In the genomic region with DNA sequence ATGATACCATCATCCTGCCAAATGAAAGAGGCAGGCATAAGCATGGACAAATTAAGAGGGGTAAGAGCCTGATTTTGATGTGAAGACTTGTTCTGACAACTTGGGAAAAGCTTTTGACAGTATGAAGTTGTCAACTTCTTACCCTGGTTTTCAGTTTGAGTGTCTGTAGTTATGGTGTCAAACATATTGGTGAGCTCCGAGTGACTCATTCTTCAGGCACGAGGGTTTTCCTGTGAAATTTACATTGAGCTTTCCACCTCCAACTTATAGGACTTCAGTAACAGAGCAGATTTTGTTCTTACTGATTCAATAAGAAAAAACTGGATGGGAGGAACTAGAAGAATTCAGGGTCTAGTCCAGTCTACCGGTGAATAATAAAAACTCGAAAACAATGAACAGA, we compare ENCODE assay signal across 13 cellular contexts. TPM values are rescaled to one million over a fixed set of nuclear protein-coding genes. Genes with fewer than 3 reads are reported as not detected.
DNase-seq lines count a peak whose midpoint lies in the region; ATAC-seq, FAIRE-seq and TF ChIP-seq lines count a peak whose summit lies in the region.
"Not testable (repeated sequence)": the region's sequence is repeated elsewhere in the genome, so short reads cannot be mapped to it uniquely, and the experiment has no call there.
"Had no signal": no experiment of that assay in that cellular context is flagged by ENCODE, and none has a peak within 500 bp of the region (broad histone marks: within the 10 kb centered on the region; RNA-seq: fewer than 3 reads in every experiment).

No MANE protein-coding gene starts in this region.

- not testable (repeated sequence) for H3K27ac Mint-ChIP-seq in astrocyte (ENCODE audit: unreplicated experiment)

- H3K9ac ChIP-seq in astrocyte (ENCODE audit: low read length): not testable (repeated sequence)

- not testable (repeated sequence) for H4K20me1 ChIP-seq in astrocyte (ENCODE audit: insufficient read depth, low read length)

- not testable (repeated sequence) for H2AFZ ChIP-seq in astrocyte (ENCODE audit: low read depth, low read length)

- H3K4me3 ChIP-seq in MG63; RWPE2 (ENCODE audit: severe bottlenecking); astrocyte (ENCODE audit: insufficient read depth, low read depth, low read length); fibroblast of villous mesenchyme (ENCODE audit: low read depth, low read length); skeletal muscle cell (ENCODE audit: low read depth, low read length): not testable (repeated sequence)

- H3K9me3 Mint-ChIP-seq in astrocyte (ENCODE audit: unreplicated experiment): peaks cover 15% of the 10 kb centered on the region

- ATAC-seq in RWPE2 (ENCODE audit: low read depth): not testable (repeated sequence)

- DNase-seq in Daoy (ENCODE audit: low read depth): peak; percentile 76
- peak; percentile 58 for DNase-seq in HCEC 1CT
- peak; percentile 63 for DNase-seq in MG63
- DNase-seq in RWPE2 (ENCODE audit: low spot score); astrocyte (ENCODE audit: low read depth): not testable (repeated sequence)
- DNase-seq in dermis blood vessel endothelial cell: peak; percentile 56
- peak; percentile 37 for DNase-seq in fibroblast of villous mesenchyme (ENCODE audit: low read depth)
- DNase-seq in skeletal muscle cell (ENCODE audit: low read depth): peak; percentile 14

- H3K27me3 Mint-ChIP-seq in astrocyte (ENCODE audit: low read depth, unreplicated experiment): not testable (repeated sequence)

- not testable (repeated sequence) for H3K4me3 Mint-ChIP-seq in astrocyte (ENCODE audit: unreplicated experiment)

- not testable (repeated sequence) for H3K36me3 Mint-ChIP-seq in astrocyte (ENCODE audit: low read depth, unreplicated experiment)

- peak overlapping the region; percentile 37 for H3K27ac ChIP-seq in RWPE2 (ENCODE audit: poor library complexity, severe bottlenecking)
- H3K27ac ChIP-seq in astrocyte (ENCODE audit: low read depth, low read length): not testable (repeated sequence)

- H3K36me3 ChIP-seq in MG63: peaks cover 36% of the 10 kb centered on the region
- not testable (repeated sequence) for H3K36me3 ChIP-seq in RWPE2 (ENCODE audit: low read depth); astrocyte (ENCODE audit: insufficient read depth, low read length)

- not testable (repeated sequence) for H3K4me1 ChIP-seq in RWPE2 (ENCODE audit: insufficient read depth, poor library complexity, severe bottlenecking); astrocyte (ENCODE audit: insufficient read depth, low read length)

- not testable (repeated sequence) for FAIRE-seq in astrocyte (lab: Jason Lieb, UNC)

- H3K79me2 ChIP-seq in astrocyte (ENCODE audit: insufficient read depth, low read length): not testable (repeated sequence)

- not testable (repeated sequence) for H3K27me3 ChIP-seq in MG63; RWPE2 (ENCODE audit: insufficient read depth, poor library complexity, severe bottlenecking); astrocyte (ENCODE audit: insufficient read depth, low read length)

- H3K4me1 Mint-ChIP-seq in astrocyte (ENCODE audit: low read depth, unreplicated experiment): not testable (repeated sequence)

- H3K9me3 ChIP-seq in MG63: peaks cover 17% of the 10 kb centered on the region
- not testable (repeated sequence) for H3K9me3 ChIP-seq in RWPE2 (ENCODE audit: severe bottlenecking); astrocyte (ENCODE audit: insufficient read depth, low read depth, low read length)

- peak overlapping the region; percentile 3 for H3K4me2 ChIP-seq in astrocyte (ENCODE audit: low read length)

- not testable (repeated sequence) for TF ChIP-seq CTCF in RWPE2 (IDR thresholded peaks at IDR 0.05; ENCODE audit: poor library complexity, severe bottlenecking); astrocyte (IDR thresholded peaks at IDR 0.05; ENCODE audit: insufficient read depth, low read depth, low read length); fibroblast of villous mesenchyme (IDR thresholded peaks at IDR 0.05; ENCODE audit: insufficient read depth, low read depth, low read length)

RNA-seq across cellular contexts. Expression of a gene that starts 34.3 kb away (rescaled TPM):
- total RNA-seq in Daoy (2014; rRNA removed; shearing (Covaris generic)): not detected in 2 replicates
- not detected in 2 replicates for total RNA-seq in MG63 (2014; rRNA removed; shearing (Covaris generic); ENCODE audit: low replicate concordance)
- not detected in 2 replicates for total RNA-seq in astrocyte
- not detected in 2 replicates for total RNA-seq in dermis blood vessel endothelial cell
- total RNA-seq in fibroblast of villous mesenchyme: 0.43 TPM in 1 of 2 replicates, not detected in the other
- total RNA-seq: CD8-positive, alpha-beta memory T cell; GM12878; H7; HT-29; Peyer's patch had no signal

RNA-seq across cellular contexts. Expression of a gene that starts 59.5 kb away (rescaled TPM):
- not detected in 2 replicates for total RNA-seq in Daoy (2014; rRNA removed; shearing (Covaris generic))
- not detected in 2 replicates for total RNA-seq in MG63 (2014; rRNA removed; shearing (Covaris generic); ENCODE audit: low replicate concordance)
- total RNA-seq in astrocyte: 0.34 and 0.48 TPM in 2 replicates
- not detected in 2 replicates for total RNA-seq in dermis blood vessel endothelial cell
- total RNA-seq in fibroblast of villous mesenchyme: under 0.01 TPM in 2 replicates
- total RNA-seq: CD8-positive, alpha-beta memory T cell; GM12878; H7; HT-29; Peyer's patch had no signal
